Comparison of ENCODE assay signal across 9 cellular contexts in the genomic region with DNA sequence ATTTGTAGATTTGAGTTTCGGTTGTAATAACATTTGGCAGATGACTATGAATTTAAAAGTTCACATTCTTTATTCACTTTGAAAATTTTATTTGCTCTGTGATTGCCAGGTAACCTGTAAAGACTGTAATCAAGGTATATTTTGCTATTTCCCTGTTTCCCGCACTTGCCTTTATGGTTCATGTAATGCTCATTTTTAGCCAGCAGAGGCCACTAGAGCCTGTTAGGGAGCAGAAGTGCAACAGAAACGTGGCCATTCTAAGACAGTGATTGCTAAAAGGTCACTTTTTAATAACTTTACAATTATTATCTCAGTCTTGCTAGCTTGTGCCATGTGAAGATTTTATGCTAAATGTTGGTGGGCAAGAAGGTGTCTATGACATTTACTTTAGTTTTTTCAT.
DNase-seq lines count a peak whose midpoint lies in the region; ATAC-seq and TF ChIP-seq lines count a peak whose summit lies in the region.
"Had no signal": no experiment of that assay in that cellular context is flagged by ENCODE, and none has a peak within 500 bp of the region (broad histone marks: within the 10 kb centered on the region; RNA-seq: fewer than 3 reads in every experiment).

No MANE protein-coding gene starts in this region.

- peaks cover 14% of the 10 kb centered on the region for H3K36me3 Mint-ChIP-seq in nephron (ENCODE audit: low read depth)

- no peaks in the 10 kb centered on the region for H3K27me3 ChIP-seq in OCI-LY3 (ENCODE audit: low read depth, low read length)

- TF ChIP-seq CTCF in OCI-LY3 (IDR thresholded peaks at IDR 0.05; ENCODE audit: low read depth, low read length) (peak; percentile 71), nephron (IDR thresholded peaks at IDR 0.05; ENCODE audit: unreplicated experiment in 3 of 3) (peak; percentile 71 to 77 (median 76))

- no peak overlapping the region for H3K9ac ChIP-seq in OCI-LY3 (ENCODE audit: low read length)

- H3K27me3 Mint-ChIP-seq in nephron (ENCODE audit: low read depth): no peaks in the 10 kb centered on the region
- H3K27me3 Mint-ChIP-seq: activated naive CD4-positive, alpha-beta T cell treated with anti-CD3 and anti-CD28 coated beads, Interleukin-2, amount 50 U/mL, for 24 hours had no signal

- H3K4me3 ChIP-seq in OCI-LY3 (ENCODE audit: low read length): no peak overlapping the region

- H3K4me1 ChIP-seq in OCI-LY3 (ENCODE audit: low read length): no peaks in the 10 kb centered on the region

- no peak overlapping the region for H3K27ac ChIP-seq in OCI-LY3 (ENCODE audit: low read length)

- H2AFZ ChIP-seq in OCI-LY3 (ENCODE audit: low read depth, low read length): no peak overlapping the region

- no peak overlapping the region for H3K4me2 ChIP-seq in OCI-LY3 (ENCODE audit: low read length)

- H3K4me1 Mint-ChIP-seq in nephron: peaks cover 15% of the 10 kb centered on the region

- no peaks in the 10 kb centered on the region for H3K9me3 ChIP-seq in OCI-LY3 (ENCODE audit: insufficient read depth, low read length)

- peaks cover 23% of the 10 kb centered on the region for H3K79me2 ChIP-seq in OCI-LY3 (ENCODE audit: low read length)

- H3K9me3 Mint-ChIP-seq in nephron: no peaks in the 10 kb centered on the region
- H3K9me3 Mint-ChIP-seq: activated naive CD4-positive, alpha-beta T cell treated with anti-CD3 and anti-CD28 coated beads, Interleukin-2, amount 50 U/mL, for 24 hours had no signal

- peaks cover 20% of the 10 kb centered on the region for H4K20me1 ChIP-seq in OCI-LY3 (ENCODE audit: insufficient read depth, low read length)

- DNase-seq in NCI-H82 (lab: John Stamatoyannopoulos, UW): peak; percentile 68
- DNase-seq in NCI-H82 treated with DMSO at 0.1 percent for 48 hours (lab: John Stamatoyannopoulos, UW; ENCODE audit: unreplicated experiment): no peak
- peak; percentile 0 for DNase-seq in effector CD8-positive, alpha-beta T cell (lab: John Stamatoyannopoulos, UW)
- no peak for DNase-seq in DMS153 treated with DMSO at 0.1 percent for 48 hours (lab: John Stamatoyannopoulos, UW; ENCODE audit: unreplicated experiment)

- peaks cover 7% of the 10 kb centered on the region for H3K36me3 ChIP-seq in OCI-LY3 (replicated peaks; ENCODE audit: low read depth, low read length)

- ATAC-seq in GM18520 (IDR thresholded peaks at IDR 0.05; ENCODE audit: unreplicated experiment) (peak; percentile 43), HG03196 (IDR thresholded peaks at IDR 0.05; ENCODE audit: unreplicated experiment) (peak; percentile 65)

- H3K4me3 Mint-ChIP-seq in nephron: no peak overlapping the region
- H3K4me3 Mint-ChIP-seq: activated naive CD4-positive, alpha-beta T cell treated with anti-CD3 and anti-CD28 coated beads, Interleukin-2, amount 50 U/mL, for 24 hours had no signal

- peak overlapping the region in 1 of 3 experiments; percentile 1 for H3K27ac Mint-ChIP-seq in nephron
- H3K27ac Mint-ChIP-seq: activated naive CD4-positive, alpha-beta T cell treated with anti-CD3 and anti-CD28 coated beads, Interleukin-2, amount 50 U/mL, for 24 hours had no signal

Comparison
In these comparisons a context has a peak if more than half of its experiments do, and no peak if none do; other contexts are left out.
1. DNase-seq: peak in NCI-H82 (single experiment) and effector CD8-positive, alpha-beta T cell (single experiment); none in NCI-H82 treated with DMSO at 0.1 percent for 48 hours (single experiment) and DMS153 treated with DMSO at 0.1 percent for 48 hours (single experiment).